In the genomic region with DNA sequence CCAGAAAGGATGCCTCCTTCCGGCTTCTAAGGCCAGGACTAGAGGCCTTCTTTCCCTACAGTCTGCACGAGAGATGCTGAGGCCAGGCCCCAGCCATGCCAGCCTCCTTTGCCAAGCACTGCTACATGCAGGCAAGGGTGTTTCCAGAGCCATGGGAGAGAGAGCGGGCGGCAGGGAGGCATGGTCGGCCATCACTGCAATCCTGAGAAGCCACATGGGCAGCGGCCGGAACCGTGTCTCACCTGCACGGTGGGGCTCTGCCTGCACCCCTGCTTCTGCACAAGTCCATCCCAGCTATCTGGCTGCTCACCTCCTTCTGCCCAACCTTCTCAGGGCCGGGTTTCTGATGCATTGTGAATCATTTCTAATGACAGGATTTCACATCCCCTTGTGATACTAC, we compare ENCODE assay signal across 18 cellular contexts.
"Had no signal": no experiment of that assay in that cellular context is flagged by ENCODE, and none has a peak within 500 bp of the region (broad histone marks: within the 10 kb centered on the region; RNA-seq: fewer than 3 reads in every experiment).

No MANE protein-coding gene starts in this region.

- H3K36me3 Mint-ChIP-seq: naive thymus-derived CD4-positive, alpha-beta T cell had no signal

- H3K9me3 ChIP-seq: esophagus muscularis mucosa, gastroesophageal sphincter, right atrium auricular region had no signal

- H3K36me3 ChIP-seq: right atrium auricular region had no signal

- FAIRE-seq: endometrium, small intestine, urothelium cell line had no signal

- H3K27ac Mint-ChIP-seq: naive thymus-derived CD4-positive, alpha-beta T cell; type B pancreatic cell had no signal

- H3K9me3 Mint-ChIP-seq: naive thymus-derived CD4-positive, alpha-beta T cell; type B pancreatic cell had no signal

- ATAC-seq: gastroesophageal sphincter; left colon; left ventricle myocardium superior; naive thymus-derived CD4-positive, alpha-beta T cell had no signal

- H3K27me3 ChIP-seq: esophagus muscularis mucosa, gastroesophageal sphincter, right atrium auricular region had no signal

- H3K4me3 Mint-ChIP-seq: naive thymus-derived CD4-positive, alpha-beta T cell; type B pancreatic cell had no signal

- DNase-seq: cortex of kidney; effector memory CD4-positive, alpha-beta T cell; glutamatergic neuron; left colon; left ventricle myocardium superior; mesendoderm; naive thymus-derived CD4-positive, alpha-beta T cell; small intestine; stimulated activated CD4-positive, alpha-beta T cell treated with anti-CD3 and anti-CD28 coated beads, Interleukin-12 subunit alpha, Interleukin-12 subunit beta, amount 100 ng/mL, for 4 hours; stimulated activated naive CD4-positive, alpha-beta T cell treated with Interleukin-2 at 50 U/mL for 16 hours had no signal

- H3K27ac ChIP-seq: epithelial cell of prostate, esophagus muscularis mucosa, right atrium auricular region had no signal

- H3K4me3 ChIP-seq: esophagus muscularis mucosa, gastroesophageal sphincter, lung, right atrium auricular region had no signal
